8 cellular contexts compared by ENCODE assay signal in genomic region chr17:73291260-73291801, GRCh38. TPM values are rescaled to one million over a fixed set of nuclear protein-coding genes. Genes with fewer than 3 reads are reported as not detected.
DNase-seq lines count a peak whose midpoint lies in the region; ATAC-seq and TF ChIP-seq lines count a peak whose summit lies in the region.

No MANE protein-coding gene starts in this region.

- peaks cover 50% of the 10 kb centered on the region for H3K4me1 Mint-ChIP-seq in chondrocyte (ENCODE audit: low read depth)

- peak overlapping the region; percentile 85 for H3K27ac Mint-ChIP-seq in chondrocyte (ENCODE audit: unreplicated experiment)

- H3K36me3 Mint-ChIP-seq in chondrocyte (ENCODE audit: low read depth): peaks cover 2% of the 10 kb centered on the region

- CTCF ChIA-PET in HEK293T (lab: Yijun Ruan, JAX): interaction anchor here (1.2 kb wide), 1 partner anchor 20 kb away, joined by 5 read pairs; the partner anchor contains the start of gene CDC42EP4

- ATAC-seq in GM18517 (IDR thresholded peaks at IDR 0.05; ENCODE audit: unreplicated experiment) (peak; percentile 92), HG02571 (IDR thresholded peaks at IDR 0.05; ENCODE audit: unreplicated experiment) (peak; percentile 94)

- POLR2A ChIA-PET in HEK293T (lab: Yijun Ruan, JAX): interaction anchor here (2.9 kb wide), 1 partner anchor 20 kb away, joined by 16 read pairs; the partner anchor contains the start of gene CDC42EP4

- H3K9me3 Mint-ChIP-seq in chondrocyte (ENCODE audit: low read depth): no peaks in the 10 kb centered on the region

- no peak for TF ChIP-seq CTCF in chondrocyte (IDR thresholded peaks at IDR 0.05)

- no peaks in the 10 kb centered on the region for H3K27me3 Mint-ChIP-seq in chondrocyte (ENCODE audit: low read depth)

- H3K4me3 Mint-ChIP-seq in chondrocyte (ENCODE audit: unreplicated experiment): peak overlapping the region; percentile 27

- DNase-seq in MV-4-11 (lab: John Stamatoyannopoulos, UW) (peak; percentile 93), chondrocyte (ENCODE audit: low spot score) (no peak), mesenteric fat pad (ENCODE audit: low spot score) (peak; percentile 92), NCI-H2029 treated with DMSO at 0.1 percent for 48 hours (lab: John Stamatoyannopoulos, UW) (no peak), pons (ENCODE audit: low spot score) (no peak), HEK293T (ENCODE audit: extremely low spot score) (no peak)

TF ChIP-seq in HEK293T, 16 proteins besides CTCF, POLR2A, EP300 and RAD21:
- no peak for TF ChIP-seq HDGF (IDR thresholded peaks at IDR 0.05; ENCODE audit: borderline replicate concordance)
- TF ChIP-seq LEF1 (IDR thresholded peaks at IDR 0.05; ENCODE audit: borderline replicate concordance): no peak
- TF ChIP-seq FOXK2 (IDR thresholded peaks at IDR 0.05): no peak
- TF ChIP-seq FOXA1 (IDR thresholded peaks at IDR 0.05): no peak
- no peak for TF ChIP-seq SUZ12 (IDR thresholded peaks at IDR 0.05)
- TF ChIP-seq SP1 (IDR thresholded peaks at IDR 0.05): no peak
- TF ChIP-seq ELF4 (IDR thresholded peaks at IDR 0.05): no peak
- no peak for TF ChIP-seq FOXM1 (IDR thresholded peaks at IDR 0.05; ENCODE audit: borderline replicate concordance)
- TF ChIP-seq PKNOX1 (IDR thresholded peaks at IDR 0.05): no peak
- TF ChIP-seq L3MBTL2 (conservative IDR thresholded peaks at IDR 0.05): no peak
- TF ChIP-seq TARDBP (IDR thresholded peaks at IDR 0.05): no peak
- no peak for TF ChIP-seq BHLHE40 (IDR thresholded peaks at IDR 0.05; ENCODE audit: borderline replicate concordance)
- TF ChIP-seq ARNT (IDR thresholded peaks at IDR 0.05): no peak

RNA-seq across cellular contexts. Expression of gene CDC42EP4, which starts 20.5 kb away (rescaled TPM):
- 9.1 to 10.6 TPM (median 10.5 TPM) in 3 replicates for total RNA-seq in chondrocyte
- 207 TPM for total RNA-seq in mesenteric fat pad

RNA-seq across cellular contexts. Expression of gene CPSF4L, which starts 29.7 kb away (rescaled TPM):
- total RNA-seq in chondrocyte: not detected in 3 replicates
- 0.61 TPM for total RNA-seq in mesenteric fat pad

Comparison
In these comparisons a context has a peak if more than half of its experiments do, and no peak if none do; other contexts are left out.
1. DNase-seq: peak in MV-4-11 (single experiment) and mesenteric fat pad (single experiment); none in chondrocyte (single experiment), NCI-H2029 treated with DMSO at 0.1 percent for 48 hours (single experiment), pons (single experiment) and HEK293T (single experiment).
2. RNA of gene CDC42EP4, which starts 20.5 kb away (total RNA-seq): 207 TPM in mesenteric fat pad (single experiment); 9.1 to 10.6 TPM in chondrocyte; every median in the first group is over 10 times any median in the second.